ENCODE assay signal across 1 cellular context in the genomic region with DNA sequence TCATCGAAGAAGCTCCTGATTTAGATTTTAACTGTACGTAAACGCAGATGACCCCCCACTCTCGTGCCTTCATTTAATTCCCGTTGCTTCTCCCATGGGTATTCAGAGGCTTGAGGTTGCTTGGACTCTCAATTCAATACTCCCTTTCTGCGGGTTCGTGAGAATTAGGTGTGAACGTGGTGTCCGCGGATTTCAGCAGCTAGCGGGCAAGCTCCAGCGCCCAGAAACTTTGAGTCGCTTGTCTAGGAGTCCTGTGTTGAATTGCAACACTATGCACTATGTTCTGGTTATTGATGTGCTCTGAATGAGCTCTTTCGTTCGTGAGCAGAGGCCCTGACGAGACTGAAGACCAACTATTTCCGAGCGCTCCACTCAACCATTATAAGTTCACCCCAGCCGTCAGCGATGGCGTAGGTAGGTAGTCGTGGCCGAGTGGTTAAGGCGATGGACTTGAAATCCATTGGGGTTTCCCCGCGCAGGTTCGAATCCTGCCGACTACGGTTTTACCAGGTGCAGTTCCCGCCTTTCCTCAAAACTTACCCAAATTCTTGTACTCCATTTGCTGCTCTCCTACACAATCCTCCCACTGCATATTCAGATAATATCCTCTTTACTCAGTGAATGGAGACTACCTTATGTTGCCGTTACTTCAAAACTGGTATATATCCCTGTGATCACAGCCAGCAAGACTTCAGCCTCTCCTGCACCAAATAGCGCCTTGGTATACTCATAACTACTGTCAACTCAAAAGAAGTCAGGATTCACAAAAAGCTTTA.
TF ChIP-seq lines count a peak whose summit lies in the region.

No MANE protein-coding gene starts in this region.

TF ChIP-seq in HEK293, 187 proteins besides CTCF, POLR2A, EP300 and RAD21 (continued from another document and continues in another):
- TF ChIP-seq INSM2 (tag by site-specific recombination; IDR thresholded peaks at IDR 0.05) (peak; percentile 70; the same call in 1 of the 2 replicates), OVOL3 (tag by site-specific recombination; IDR thresholded peaks at IDR 0.05) (no peak), ZBTB21 (tag by site-specific recombination; IDR thresholded peaks at IDR 0.05) (peak; percentile 89), ZNF704 (tag by site-specific recombination; IDR thresholded peaks at IDR 0.05) (no peak), REST (tag by site-specific recombination; IDR thresholded peaks at IDR 0.05) (peak; percentile 41; the same call in 1 of the 2 replicates), ZNF623 (tag by site-specific recombination; IDR thresholded peaks at IDR 0.05) (no peak), ZNF629 (tag by site-specific recombination; IDR thresholded peaks at IDR 0.05) (peak; percentile 95), ZNF785 (tag by site-specific recombination; IDR thresholded peaks at IDR 0.05) (peak; percentile 15; the same call in 1 of the 2 replicates), ZBTB48 (tag by site-specific recombination; IDR thresholded peaks at IDR 0.05) (no peak), ZNF221 (tag by site-specific recombination; IDR thresholded peaks at IDR 0.05; ENCODE audit: borderline replicate concordance) (0 out of 2 replicates have a peak, but pooled peaks have one; percentile 73), ZNF580 (tag by site-specific recombination; IDR thresholded peaks at IDR 0.05) (peak; percentile 99), ZNF394 (tag by site-specific recombination; IDR thresholded peaks at IDR 0.05; ENCODE audit: borderline replicate concordance) (peak; percentile 76; the same call in 1 of the 2 replicates), ZNF266 (tag by site-specific recombination; IDR thresholded peaks at IDR 0.05; ENCODE audit: low read depth) (no peak), ZNF626 (tag by site-specific recombination; IDR thresholded peaks at IDR 0.05) (no peak), YY2 (tag by site-specific recombination; IDR thresholded peaks at IDR 0.05) (no peak), ZFP37 (tag by site-specific recombination; IDR thresholded peaks at IDR 0.05) (peak; percentile 58; the same call in 1 of the 2 replicates), ZFP3 (tag by site-specific recombination; IDR thresholded peaks at IDR 0.05; ENCODE audit: low read depth) (peak; percentile 59), YY1 (tag by site-specific recombination; IDR thresholded peaks at IDR 0.05) (peak; percentile 82), ZNF843 (tag by site-specific recombination; IDR thresholded peaks at IDR 0.05) (0 out of 2 replicates have a peak, but pooled peaks have one; percentile 17), ZNF561 (tag by site-specific recombination; IDR thresholded peaks at IDR 0.05; ENCODE audit: borderline replicate concordance) (peak; percentile 66; the same call in 1 of the 2 replicates), KLF8 (tag by site-specific recombination; IDR thresholded peaks at IDR 0.05) (peak; percentile 77), ZNF10 (tag by site-specific recombination; IDR thresholded peaks at IDR 0.05) (peak; percentile 61), ZNF391 (tag by site-specific recombination; IDR thresholded peaks at IDR 0.05; ENCODE audit: borderline replicate concordance, low read depth) (peak; percentile 80), REPIN1 (tag by site-specific recombination; IDR thresholded peaks at IDR 0.05; ENCODE audit: low read depth) (peak; percentile 83; the same call in 1 of the 2 replicates), ZNF202 (tag by site-specific recombination; IDR thresholded peaks at IDR 0.05; ENCODE audit: borderline replicate concordance) (no peak), ZNF248 (tag by site-specific recombination; IDR thresholded peaks at IDR 0.05) (no peak), ZNF76 (tag by site-specific recombination; IDR thresholded peaks at IDR 0.05; ENCODE audit: borderline replicate concordance, low read depth) (peak; percentile 55; the same call in 1 of the 2 replicates), IKZF3 (tag by site-specific recombination; IDR thresholded peaks at IDR 0.05) (peak; percentile 88), KLF1 (tag by site-specific recombination; IDR thresholded peaks at IDR 0.05) (no peak), ZNF366 (tag by site-specific recombination; conservative IDR thresholded peaks at IDR 0.05) (peak; percentile 95)
- TF ChIP-seq, protein P1, sequence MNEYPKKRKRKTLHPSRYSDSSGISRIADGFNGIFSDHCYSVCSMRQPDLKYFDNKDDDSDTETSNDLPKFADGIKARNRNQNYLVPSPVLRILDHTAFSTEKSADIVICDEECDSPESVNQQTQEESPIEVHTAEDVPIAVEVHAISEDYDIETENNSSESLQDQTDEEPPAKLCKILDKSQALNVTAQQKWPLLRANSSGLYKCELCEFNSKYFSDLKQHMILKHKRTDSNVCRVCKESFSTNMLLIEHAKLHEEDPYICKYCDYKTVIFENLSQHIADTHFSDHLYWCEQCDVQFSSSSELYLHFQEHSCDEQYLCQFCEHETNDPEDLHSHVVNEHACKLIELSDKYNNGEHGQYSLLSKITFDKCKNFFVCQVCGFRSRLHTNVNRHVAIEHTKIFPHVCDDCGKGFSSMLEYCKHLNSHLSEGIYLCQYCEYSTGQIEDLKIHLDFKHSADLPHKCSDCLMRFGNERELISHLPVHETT (tag by site-specific recombination; IDR thresholded peaks at IDR 0.05), result peak; percentile 81
- TF ChIP-seq, protein P2, sequence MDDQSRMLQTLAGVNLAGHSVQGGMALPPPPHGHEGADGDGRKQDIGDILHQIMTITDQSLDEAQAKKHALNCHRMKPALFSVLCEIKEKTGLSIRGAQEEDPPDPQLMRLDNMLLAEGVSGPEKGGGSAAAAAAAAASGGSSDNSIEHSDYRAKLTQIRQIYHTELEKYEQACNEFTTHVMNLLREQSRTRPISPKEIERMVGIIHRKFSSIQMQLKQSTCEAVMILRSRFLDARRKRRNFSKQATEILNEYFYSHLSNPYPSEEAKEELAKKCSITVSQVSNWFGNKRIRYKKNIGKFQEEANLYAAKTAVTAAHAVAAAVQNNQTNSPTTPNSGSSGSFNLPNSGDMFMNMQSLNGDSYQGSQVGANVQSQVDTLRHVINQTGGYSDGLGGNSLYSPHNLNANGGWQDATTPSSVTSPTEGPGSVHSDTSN (CRISPR knock-in tag; IDR thresholded peaks at IDR 0.05), result 0 out of 2 replicates have a peak, but pooled peaks have one; percentile 16
- TF ChIP-seq, protein P3, sequence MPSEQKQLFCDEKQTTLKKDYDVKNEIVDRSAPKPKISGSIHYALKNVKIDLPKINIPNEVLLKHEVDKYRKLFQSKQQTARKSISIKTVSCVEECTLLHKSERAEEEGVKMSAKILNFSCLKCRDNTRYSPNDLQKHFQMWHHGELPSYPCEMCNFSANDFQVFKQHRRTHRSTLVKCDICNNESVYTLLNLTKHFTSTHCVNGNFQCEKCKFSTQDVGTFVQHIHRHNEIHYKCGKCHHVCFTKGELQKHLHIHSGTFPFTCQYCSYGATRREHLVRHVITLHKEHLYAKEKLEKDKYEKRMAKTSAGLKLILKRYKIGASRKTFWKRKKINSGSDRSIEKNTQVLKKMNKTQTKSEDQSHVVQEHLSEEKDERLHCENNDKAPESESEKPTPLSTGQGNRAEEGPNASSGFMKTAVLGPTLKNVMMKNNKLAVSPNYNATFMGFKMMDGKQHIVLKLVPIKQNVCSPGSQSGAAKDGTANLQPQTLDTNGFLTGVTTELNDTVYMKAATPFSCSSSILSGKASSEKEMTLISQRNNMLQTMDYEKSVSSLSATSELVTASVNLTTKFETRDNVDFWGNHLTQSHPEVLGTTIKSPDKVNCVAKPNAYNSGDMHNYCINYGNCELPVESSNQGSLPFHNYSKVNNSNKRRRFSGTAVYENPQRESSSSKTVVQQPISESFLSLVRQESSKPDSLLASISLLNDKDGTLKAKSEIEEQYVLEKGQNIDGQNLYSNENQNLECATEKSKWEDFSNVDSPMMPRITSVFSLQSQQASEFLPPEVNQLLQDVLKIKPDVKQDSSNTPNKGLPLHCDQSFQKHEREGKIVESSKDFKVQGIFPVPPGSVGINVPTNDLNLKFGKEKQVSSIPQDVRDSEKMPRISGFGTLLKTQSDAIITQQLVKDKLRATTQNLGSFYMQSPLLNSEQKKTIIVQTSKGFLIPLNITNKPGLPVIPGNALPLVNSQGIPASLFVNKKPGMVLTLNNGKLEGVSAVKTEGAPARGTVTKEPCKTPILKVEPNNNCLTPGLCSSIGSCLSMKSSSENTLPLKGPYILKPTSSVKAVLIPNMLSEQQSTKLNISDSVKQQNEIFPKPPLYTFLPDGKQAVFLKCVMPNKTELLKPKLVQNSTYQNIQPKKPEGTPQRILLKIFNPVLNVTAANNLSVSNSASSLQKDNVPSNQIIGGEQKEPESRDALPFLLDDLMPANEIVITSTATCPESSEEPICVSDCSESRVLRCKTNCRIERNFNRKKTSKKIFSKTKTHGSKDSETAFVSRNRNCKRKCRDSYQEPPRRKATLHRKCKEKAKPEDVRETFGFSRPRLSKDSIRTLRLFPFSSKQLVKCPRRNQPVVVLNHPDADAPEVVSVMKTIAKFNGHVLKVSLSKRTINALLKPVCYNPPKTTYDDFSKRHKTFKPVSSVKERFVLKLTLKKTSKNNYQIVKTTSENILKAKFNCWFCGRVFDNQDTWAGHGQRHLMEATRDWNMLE (tag by site-specific recombination; conservative IDR thresholded peaks at IDR 0.05; ENCODE audit: low read depth), result peak; percentile 27; the same call in 1 of the 2 replicates
- TF ChIP-seq, protein P4, sequence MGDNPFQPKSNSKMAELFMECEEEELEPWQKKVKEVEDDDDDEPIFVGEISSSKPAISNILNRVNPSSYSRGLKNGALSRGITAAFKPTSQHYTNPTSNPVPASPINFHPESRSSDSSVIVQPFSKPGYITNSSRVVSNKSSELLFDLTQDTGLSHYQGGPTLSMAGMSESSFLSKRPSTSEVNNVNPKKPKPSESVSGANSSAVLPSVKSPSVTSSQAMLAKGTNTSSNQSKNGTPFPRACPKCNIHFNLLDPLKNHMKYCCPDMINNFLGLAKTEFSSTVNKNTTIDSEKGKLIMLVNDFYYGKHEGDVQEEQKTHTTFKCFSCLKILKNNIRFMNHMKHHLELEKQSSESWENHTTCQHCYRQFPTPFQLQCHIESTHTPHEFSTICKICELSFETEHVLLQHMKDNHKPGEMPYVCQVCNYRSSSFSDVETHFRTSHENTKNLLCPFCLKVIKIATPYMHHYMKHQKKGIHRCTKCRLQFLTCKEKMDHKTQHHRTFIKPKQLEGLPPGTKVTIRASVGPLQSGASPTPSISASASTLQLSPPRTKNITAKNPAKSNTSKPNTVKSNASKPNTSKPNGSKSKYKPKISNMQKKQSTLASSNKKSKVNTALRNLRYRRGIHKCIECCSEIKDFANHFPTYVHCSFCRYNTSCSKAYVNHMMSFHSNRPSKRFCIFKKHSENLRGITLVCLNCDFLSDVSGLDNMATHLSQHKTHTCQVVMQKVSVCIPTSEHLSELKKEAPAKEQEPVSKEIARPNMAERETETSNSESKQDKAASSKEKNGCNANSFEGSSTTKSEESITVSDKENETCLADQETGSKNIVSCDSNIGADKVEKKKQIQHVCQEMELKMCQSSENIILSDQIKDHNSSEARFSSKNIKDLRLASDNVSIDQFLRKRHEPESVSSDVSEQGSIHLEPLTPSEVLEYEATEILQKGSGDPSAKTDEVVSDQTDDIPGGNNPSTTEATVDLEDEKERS (tag by site-specific recombination; IDR thresholded peaks at IDR 0.05), result peak; percentile 64; the same call in 1 of the 2 replicates
- TF ChIP-seq, protein P5, sequence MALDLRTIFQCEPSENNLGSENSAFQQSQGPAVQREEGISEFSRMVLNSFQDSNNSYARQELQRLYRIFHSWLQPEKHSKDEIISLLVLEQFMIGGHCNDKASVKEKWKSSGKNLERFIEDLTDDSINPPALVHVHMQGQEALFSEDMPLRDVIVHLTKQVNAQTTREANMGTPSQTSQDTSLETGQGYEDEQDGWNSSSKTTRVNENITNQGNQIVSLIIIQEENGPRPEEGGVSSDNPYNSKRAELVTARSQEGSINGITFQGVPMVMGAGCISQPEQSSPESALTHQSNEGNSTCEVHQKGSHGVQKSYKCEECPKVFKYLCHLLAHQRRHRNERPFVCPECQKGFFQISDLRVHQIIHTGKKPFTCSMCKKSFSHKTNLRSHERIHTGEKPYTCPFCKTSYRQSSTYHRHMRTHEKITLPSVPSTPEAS (tag by site-specific recombination; IDR thresholded peaks at IDR 0.05), result peak; percentile 43; the same call in 1 of the 2 replicates
